Comparison of ENCODE assay signal across 1 cellular context in the genomic region with DNA sequence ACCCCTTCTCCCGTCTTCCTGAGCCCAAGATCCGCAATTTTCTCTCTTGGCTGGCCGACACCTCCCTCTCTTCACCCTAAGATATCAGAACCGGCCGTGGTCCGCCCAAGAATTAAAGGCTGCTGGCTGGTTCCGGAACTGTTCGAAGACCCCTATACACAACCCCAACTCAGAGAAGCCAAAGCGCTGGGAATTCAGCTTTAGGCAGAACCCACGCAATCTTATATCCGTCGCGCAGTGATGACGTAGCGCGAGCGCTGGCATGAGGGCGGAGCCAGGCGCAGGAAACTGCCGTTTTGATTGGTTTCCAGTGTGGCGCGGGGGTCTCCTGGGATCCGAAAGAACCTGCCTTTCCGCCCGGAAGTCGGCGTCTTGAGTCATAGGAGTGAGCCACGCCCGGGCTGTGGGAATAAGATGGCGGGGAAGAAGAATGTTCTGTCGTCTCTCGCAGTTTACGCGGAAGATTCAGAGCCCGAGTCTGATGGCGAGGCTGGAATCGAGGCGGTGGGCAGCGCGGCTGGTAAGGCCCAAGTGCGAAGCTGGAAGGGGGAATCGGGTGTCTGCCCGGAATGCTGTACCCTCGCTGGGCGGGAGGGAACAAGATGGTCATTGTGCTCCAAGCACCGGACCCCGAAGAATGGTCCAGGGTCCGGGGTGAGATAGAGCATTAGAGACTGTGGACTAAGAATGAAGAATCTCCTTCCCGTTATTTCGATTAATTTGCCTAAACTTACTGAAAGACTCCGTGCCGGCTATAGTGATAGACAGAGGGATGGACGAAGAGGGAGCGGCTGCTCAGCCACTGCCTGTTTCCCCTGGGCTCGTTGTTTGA.
TF ChIP-seq lines count a peak whose summit lies in the region.

TSS of gene RECQL5 (minus strand) at position 196 of the 832 bp plus-strand sequence. CDS start 597 bp downstream, outside the sequence.
TSS of gene SAP30BP (plus strand) at position 380 of the 832 bp plus-strand sequence. CDS start at position 415, 35 bp downstream.

TF ChIP-seq in IMR-90, 13 proteins besides CTCF, POLR2A, EP300 and RAD21:
- TF ChIP-seq RCOR1 (IDR thresholded peaks at IDR 0.05; ENCODE audit: insufficient replicate concordance, low read length) (no peak), NFE2L2 (IDR thresholded peaks at IDR 0.05; ENCODE audit: low read depth, low read length) (no peak), CHD1 (IDR thresholded peaks at IDR 0.05; ENCODE audit: low read depth, low read length) (no peak), MXI1 (IDR thresholded peaks at IDR 0.05; ENCODE audit: borderline replicate concordance, low read depth, low read length) (peak; percentile 83), BHLHE40 (IDR thresholded peaks at IDR 0.05; ENCODE audit: low read depth, low read length) (no peak), CEBPB (IDR thresholded peaks at IDR 0.05; ENCODE audit: low read depth, low read length) (peak; percentile 24; the same call in 1 of the 2 replicates), FOS (IDR thresholded peaks at IDR 0.05; ENCODE audit: low read depth, low read length) (peak; percentile 20; the same call in 1 of the 2 replicates), MAFK (IDR thresholded peaks at IDR 0.05; ENCODE audit: low read depth, low read length) (no peak), SMC3 (IDR thresholded peaks at IDR 0.05; ENCODE audit: low read depth, low read length) (no peak), MAZ (IDR thresholded peaks at IDR 0.05; ENCODE audit: borderline replicate concordance, low read depth, low read length) (peak; percentile 62; the same call in 1 of the 2 replicates), RFX5 (IDR thresholded peaks at IDR 0.05; ENCODE audit: low read depth, low read length) (no peak)
- TF ChIP-seq, protein P1, sequence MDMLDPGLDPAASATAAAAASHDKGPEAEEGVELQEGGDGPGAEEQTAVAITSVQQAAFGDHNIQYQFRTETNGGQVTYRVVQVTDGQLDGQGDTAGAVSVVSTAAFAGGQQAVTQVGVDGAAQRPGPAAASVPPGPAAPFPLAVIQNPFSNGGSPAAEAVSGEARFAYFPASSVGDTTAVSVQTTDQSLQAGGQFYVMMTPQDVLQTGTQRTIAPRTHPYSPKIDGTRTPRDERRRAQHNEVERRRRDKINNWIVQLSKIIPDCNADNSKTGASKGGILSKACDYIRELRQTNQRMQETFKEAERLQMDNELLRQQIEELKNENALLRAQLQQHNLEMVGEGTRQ (IDR thresholded peaks at IDR 0.05; ENCODE audit: low read depth, low read length): peak; percentile 15; the same call in 1 of the 2 replicates
- TF ChIP-seq, protein P2, sequence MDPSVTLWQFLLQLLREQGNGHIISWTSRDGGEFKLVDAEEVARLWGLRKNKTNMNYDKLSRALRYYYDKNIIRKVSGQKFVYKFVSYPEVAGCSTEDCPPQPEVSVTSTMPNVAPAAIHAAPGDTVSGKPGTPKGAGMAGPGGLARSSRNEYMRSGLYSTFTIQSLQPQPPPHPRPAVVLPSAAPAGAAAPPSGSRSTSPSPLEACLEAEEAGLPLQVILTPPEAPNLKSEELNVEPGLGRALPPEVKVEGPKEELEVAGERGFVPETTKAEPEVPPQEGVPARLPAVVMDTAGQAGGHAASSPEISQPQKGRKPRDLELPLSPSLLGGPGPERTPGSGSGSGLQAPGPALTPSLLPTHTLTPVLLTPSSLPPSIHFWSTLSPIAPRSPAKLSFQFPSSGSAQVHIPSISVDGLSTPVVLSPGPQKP (IDR thresholded peaks at IDR 0.05; ENCODE audit: borderline replicate concordance, low read depth, low read length): no peak
TF ChIP-seq in IMR-90: peak in this region for 5.
